In genomic region chr5:16679863-16680262, GRCh38 we compare ENCODE assay signal across 18 cellular contexts.
DNase-seq lines count a peak whose midpoint lies in the region; ATAC-seq, FAIRE-seq and TF ChIP-seq lines count a peak whose summit lies in the region.
"Had no signal": no experiment of that assay in that cellular context is flagged by ENCODE, and none has a peak within 500 bp of the region (broad histone marks: within the 10 kb centered on the region; RNA-seq: fewer than 3 reads in every experiment).

No MANE protein-coding gene starts in this region.

- H3K9ac ChIP-seq in SK-N-MC (ENCODE audit: insufficient read length), result no peak overlapping the region
- H3K9ac ChIP-seq: BLaER1 treated with 17β-estradiol and CSF1 and Interleukin-3, amounts not matched to agents 10 nM and 100 nM had no signal

- DNase-seq in A673 (ENCODE audit: low spot score) (peak; percentile 31), D721Med (ENCODE audit: insufficient read length, low spot score) (peak; percentile 25), SK-N-MC (ENCODE audit: low read depth, low spot score) (no peak), fibroblast of pulmonary artery (ENCODE audit: low read depth) (no peak), body of pancreas (no peak), occipital lobe (lab: John Stamatoyannopoulos, UW) (no peak), NCI-H1048 (lab: John Stamatoyannopoulos, UW) (no peak), COLO829 (ENCODE audit: low spot score) (no peak)
- DNase-seq: activated CD4-positive, alpha-beta T cell treated with anti-CD3 and anti-CD28 coated beads, Interleukin-2, amount 10 ng/mL, durations not matched to agents 7 days and 5 days; activated T-cell treated with anti-CD3 and anti-CD28 coated beads, Interleukin-2, amount 50 U/mL, for 24 hours; DMS79; IMR-90; ovary; stimulated activated CD4-positive, alpha-beta T cell treated with anti-CD3 and anti-CD28 coated beads, Interleukin-4, amount 100 ng/mL, for 24 hours; stimulated activated CD8-positive, alpha-beta memory T cell treated with anti-CD3 and anti-CD28 coated beads, Interleukin-4, amount 100 ng/mL, for 48 hours had no signal

- H3K4me3 ChIP-seq in A673 (ENCODE audit: low read depth, low read length, poor library complexity, severe bottlenecking), result no peak overlapping the region
- no peak overlapping the region for H3K4me3 ChIP-seq in SK-N-MC
- no peak overlapping the region for H3K4me3 ChIP-seq in fibroblast of pulmonary artery (replicated peaks; ENCODE audit: low read depth, low read length)
- H3K4me3 ChIP-seq in body of pancreas, result no peak overlapping the region
- H3K4me3 ChIP-seq: BLaER1 treated with 17β-estradiol and CSF1 and Interleukin-3, amounts not matched to agents 10 nM and 100 nM; breast epithelium; ovary; skin epidermis had no signal

- H3K27ac ChIP-seq in A673 (ENCODE audit: low read depth, low read length, poor library complexity, severe bottlenecking), result no peak overlapping the region
- peak overlapping the region; percentile 64; the same call in 1 of the 2 replicates for H3K27ac ChIP-seq in SK-N-MC
- no peak overlapping the region for H3K27ac ChIP-seq in body of pancreas
- H3K27ac ChIP-seq: BLaER1 treated with 17β-estradiol and CSF1 and Interleukin-3, amounts not matched to agents 10 nM and 100 nM; breast epithelium; ovary; skin epidermis had no signal

- ATAC-seq in body of pancreas, result no peak

- no peak for TF ChIP-seq POLR2A in body of pancreas (IDR thresholded peaks at IDR 0.05)

- CTCF ChIA-PET in A673 (lab: Charles Lee), result no interaction called here

- no TSS peak for BruUV-seq in A673 (replicated peaks; lab: Mats Ljungman, UMichigan)

- H3K36me3 ChIP-seq in A673 (ENCODE audit: insufficient read depth, low read length, poor library complexity, severe bottlenecking), result peaks cover 93% of the 10 kb centered on the region
- peaks cover 97% of the 10 kb centered on the region for H3K36me3 ChIP-seq in SK-N-MC (ENCODE audit: insufficient read depth, low read length)
- H3K36me3 ChIP-seq in body of pancreas (replicated peaks in 1 of 2; ENCODE audit: insufficient read depth in 1 of 2, low read depth in 2 of 2), result peaks cover 15 to 27% of the 10 kb centered on the region in 2 donors
- H3K36me3 ChIP-seq: BLaER1 treated with 17β-estradiol and CSF1 and Interleukin-3, amounts not matched to agents 10 nM and 100 nM; breast epithelium; ovary had no signal

- 82% methylated on average over 12 to 14 of the region's 14 CpGs for WGBS in body of pancreas, 2 donors

- no peaks in the 10 kb centered on the region for H3K9me3 ChIP-seq in A673 (ENCODE audit: low read depth, low read length, poor library complexity, severe bottlenecking)
- H3K9me3 ChIP-seq in SK-N-MC (ENCODE audit: low read depth, low read length), result no peaks in the 10 kb centered on the region
- H3K9me3 ChIP-seq in body of pancreas, result no peaks in the 10 kb centered on the region
- H3K9me3 ChIP-seq: BLaER1 treated with 17β-estradiol and CSF1 and Interleukin-3, amounts not matched to agents 10 nM and 100 nM; breast epithelium; ovary had no signal

- intact Hi-C loops in A673 (cut with micrococcal nuclease; ENCODE audit: unreplicated experiment) (loop anchor here (5.0 kb wide), 1 partner anchor 193 kb away; no protein-coding TSS in a partner anchor), body of pancreas (cut with DNase I) (no loop called here)

- POLR2A ChIA-PET in A673 (lab: Charles Lee; ENCODE audit: low non-redundant PET), result no interaction called here

- TF ChIP-seq CTCF in A673 (conservative IDR thresholded peaks at IDR 0.05; ENCODE audit: low read depth, low read length) (peak; percentile 47; the same call in 1 of the 2 replicates), D721Med (IDR thresholded peaks at IDR 0.05; ENCODE audit: insufficient read depth, missing control alignments) (no peak), fibroblast of pulmonary artery (IDR thresholded peaks at IDR 0.05; ENCODE audit: low read length, missing control alignments) (peak; percentile 4), body of pancreas (IDR thresholded peaks at IDR 0.05) (no peak)

- H3K4me1 ChIP-seq in A673 (ENCODE audit: insufficient read depth, low read length, poor library complexity, severe bottlenecking), result no peaks in the 10 kb centered on the region
- peaks cover 13% of the 10 kb centered on the region for H3K4me1 ChIP-seq in body of pancreas
- H3K4me1 ChIP-seq: BLaER1 treated with 17β-estradiol and CSF1 and Interleukin-3, amounts not matched to agents 10 nM and 100 nM; breast epithelium had no signal

- H3K27me3 ChIP-seq in A673 (replicated peaks; ENCODE audit: insufficient read depth, low read depth, low read length, poor library complexity) (no peaks in the 10 kb centered on the region), body of pancreas (no peaks in the 10 kb centered on the region)
- H3K27me3 ChIP-seq: BLaER1 treated with 17β-estradiol and CSF1 and Interleukin-3, amounts not matched to agents 10 nM and 100 nM; breast epithelium; ovary had no signal

- no peak for FAIRE-seq in D721Med (lab: Jason Lieb, UNC)

Comparison
In these comparisons a context has a peak if more than half of its experiments do, and no peak if none do; other contexts are left out.
1. DNase-seq: peak in A673 (single experiment) and D721Med (single experiment); none in SK-N-MC (single experiment), fibroblast of pulmonary artery (single experiment), body of pancreas (0 of 4), occipital lobe (single experiment), NCI-H1048 (single experiment) and COLO829 (single experiment).
2. CTCF ChIP-seq: peak in A673 (single experiment) and fibroblast of pulmonary artery (single experiment); none in D721Med (single experiment) and body of pancreas (0 of 7).